8 cellular contexts compared by ENCODE assay signal in the genomic region with DNA sequence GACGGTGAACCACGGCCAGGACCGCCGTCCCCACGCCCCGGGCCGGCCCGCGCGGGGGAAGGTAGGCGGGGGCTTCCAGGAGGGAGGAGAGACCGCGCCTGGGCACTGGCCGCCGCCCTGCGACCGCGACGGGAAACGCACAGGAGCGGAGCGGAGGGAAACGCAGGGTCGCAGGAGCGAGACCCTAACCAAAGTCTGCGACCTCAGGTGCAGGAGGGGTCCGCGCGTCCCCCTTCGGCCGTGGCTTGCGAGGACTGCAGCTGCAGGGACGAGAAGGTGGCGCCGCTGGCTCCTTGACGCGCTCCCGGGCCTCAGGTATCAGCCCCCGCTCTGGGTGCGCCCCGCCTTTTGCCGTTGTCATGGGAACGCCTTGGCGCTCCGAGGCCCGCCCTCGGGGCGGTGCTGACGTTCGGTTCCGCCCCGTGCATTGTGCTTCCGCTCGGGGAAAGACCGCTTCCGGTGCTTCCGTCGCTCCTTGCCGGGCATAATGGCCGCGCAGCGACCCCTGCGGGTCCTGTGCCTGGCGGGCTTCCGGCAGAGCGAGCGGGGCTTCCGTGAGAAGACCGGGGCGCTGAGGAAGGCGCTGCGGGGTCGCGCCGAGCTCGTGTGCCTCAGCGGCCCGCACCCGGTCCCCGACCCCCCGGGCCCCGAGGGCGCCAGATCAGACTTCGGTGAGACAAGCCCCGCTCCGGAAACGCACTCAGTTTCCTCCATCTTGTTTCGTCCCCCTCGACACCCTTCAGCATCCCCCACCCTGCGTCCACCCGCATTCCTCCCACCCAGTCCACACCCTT. TPM values are rescaled to one million over a fixed set of nuclear protein-coding genes. Genes with fewer than 3 reads are reported as not detected.
DNase-seq lines count a peak whose midpoint lies in the region; ATAC-seq and TF ChIP-seq lines count a peak whose summit lies in the region.

OVCA2 (plus strand) TSS at position 462 of the 794 bp plus-strand sequence; CDS start at position 488, 26 bp downstream.

- ATAC-seq in HG03439 (IDR thresholded peaks at IDR 0.05; ENCODE audit: unreplicated experiment): peak; percentile 92
- peak; percentile 96 for ATAC-seq in left lobe of liver

- intact Hi-C loops in activated CD4-positive, alpha-beta T cell treated with anti-CD3 and anti-CD28 coated beads, Interleukin-2, amount 10 ng/mL, durations not matched to agents 24 days and 14 days (cut with micrococcal nuclease): loop anchor here (1.0 to 2.0 kb wide), 2 partner anchors 11 to 359 kb away; partner anchors contain the start of genes DPH1 and MNT

- peak within 1 kb of the TSS; percentile 94 for H3K27ac Mint-ChIP-seq in activated CD4-positive, alpha-beta T cell treated with anti-CD3 and anti-CD28 coated beads, Interleukin-2, amount 10 ng/mL, durations not matched to agents 24 days and 14 days

- no peaks in the 10 kb centered on the region for H3K4me1 ChIP-seq in BE2C

- no peaks in the 10 kb centered on the region for H3K27me3 ChIP-seq in BE2C

- H3K9me3 ChIP-seq in BE2C: no peaks in the 10 kb centered on the region

- no peaks in the 10 kb centered on the region for H3K36me3 ChIP-seq in BE2C

- H3K27me3 Mint-ChIP-seq in activated CD4-positive, alpha-beta T cell treated with anti-CD3 and anti-CD28 coated beads, Interleukin-2, amount 10 ng/mL, durations not matched to agents 24 days and 14 days: no peaks in the 10 kb centered on the region

- peak within 1 kb of the TSS; percentile 92 for H3K4me3 Mint-ChIP-seq in activated CD4-positive, alpha-beta T cell treated with anti-CD3 and anti-CD28 coated beads, Interleukin-2, amount 10 ng/mL, durations not matched to agents 24 days and 14 days

- peaks cover 50% of the 10 kb centered on the region for H3K36me3 Mint-ChIP-seq in activated CD4-positive, alpha-beta T cell treated with anti-CD3 and anti-CD28 coated beads, Interleukin-2, amount 10 ng/mL, durations not matched to agents 24 days and 14 days (ENCODE audit: low read depth)

- no peaks in the 10 kb centered on the region for H3K9me3 Mint-ChIP-seq in activated CD4-positive, alpha-beta T cell treated with anti-CD3 and anti-CD28 coated beads, Interleukin-2, amount 10 ng/mL, durations not matched to agents 24 days and 14 days

- peak; percentile 92 for DNase-seq in BE2C
- peak; percentile 70 to 95 for DNase-seq in NCI-H526 (lab: John Stamatoyannopoulos, UW)
- DNase-seq in activated CD4-positive, alpha-beta T cell treated with anti-CD3 and anti-CD28 coated beads, Interleukin-2, amount 10 ng/mL, durations not matched to agents 24 days and 14 days: peak; percentile 100
- peak; percentile 34 for DNase-seq in cortex of kidney (lab: John Stamatoyannopoulos, UW)
- DNase-seq in left lobe of liver (ENCODE audit: low spot score): peak; percentile 96
- DNase-seq in stimulated activated CD4-positive, alpha-beta T cell treated with anti-CD3 and anti-CD28 coated beads, Interleukin-2, amount 100 ng/mL, for 48 hours: peak; percentile 96 to 98

- TF ChIP-seq CTCF in BE2C (IDR thresholded peaks at IDR 0.05; ENCODE audit: low read depth, low read length): peak; percentile 37

- TF ChIP-seq POLR2A in GM19193 (IDR thresholded peaks at IDR 0.05; ENCODE audit: extremely low read depth, insufficient read depth, insufficient read length): peak; percentile 90

- peaks cover 15% of the 10 kb centered on the region for H3K4me1 Mint-ChIP-seq in activated CD4-positive, alpha-beta T cell treated with anti-CD3 and anti-CD28 coated beads, Interleukin-2, amount 10 ng/mL, durations not matched to agents 24 days and 14 days

- peak within 1 kb of the TSS; percentile 75 for H3K4me3 ChIP-seq in BE2C (ENCODE audit: low read depth, low read length)

RNA-seq across cellular contexts. Expression of gene OVCA2, which starts in this region (rescaled TPM):
- polyA plus RNA-seq in BE2C (2012; ENCODE audit: insufficient read depth, insufficient read length, low read depth): 45.7 TPM
- total RNA-seq in activated CD4-positive, alpha-beta T cell treated with anti-CD3 and anti-CD28 coated beads, Interleukin-2, amount 10 ng/mL, durations not matched to agents 24 days and 14 days: 36.5 and 37.7 TPM in 2 replicates
- 15.3 TPM for total RNA-seq in left lobe of liver

Comparison
In these comparisons a context has a peak if more than half of its experiments do, and no peak if none do; other contexts are left out.
1. Peak in every context shown above with its lines: DNase-seq, ATAC-seq and H3K4me3 ChIP-seq.
2. DNase-seq: peak in every context shown above with its lines; median percentile 100 in activated CD4-positive, alpha-beta T cell treated with anti-CD3 and anti-CD28 coated beads, Interleukin-2, amount 10 ng/mL, durations not matched to agents 24 days and 14 days; 97 in stimulated activated CD4-positive, alpha-beta T cell treated with anti-CD3 and anti-CD28 coated beads, Interleukin-2, amount 100 ng/mL, for 48 hours; 96 in left lobe of liver; 92 in BE2C; 82 in NCI-H526; 34 in cortex of kidney.